Comparison of ENCODE assay signal across 12 cellular contexts in the genomic region with DNA sequence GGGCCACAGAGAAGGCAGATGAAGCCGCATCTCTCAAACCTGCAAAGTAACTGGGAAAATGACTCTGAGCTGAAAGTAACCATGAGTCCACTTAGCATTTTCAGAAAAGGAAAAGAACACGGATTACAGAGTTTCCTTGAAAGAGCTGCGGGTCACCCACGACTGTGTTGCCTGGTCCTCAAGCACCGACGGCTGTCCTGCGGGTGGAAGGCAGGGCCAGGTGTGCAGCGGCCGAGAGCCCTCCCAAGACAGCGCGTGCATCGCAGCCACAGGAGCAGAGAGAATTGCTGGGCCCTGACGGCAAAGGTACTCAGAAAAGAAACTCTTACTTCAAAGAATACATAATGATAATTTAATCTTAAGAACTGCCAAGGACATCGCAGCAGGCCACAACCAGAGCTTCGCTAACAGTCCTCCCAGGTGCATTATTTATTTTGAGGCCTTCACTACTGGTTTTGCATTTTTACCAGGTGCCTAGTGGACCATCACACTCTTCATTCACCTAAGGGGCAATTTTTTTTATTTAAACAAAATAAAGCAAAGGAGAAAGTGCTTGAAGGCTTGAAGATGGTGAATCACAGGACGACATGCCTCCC.
DNase-seq lines count a peak whose midpoint lies in the region; ATAC-seq and TF ChIP-seq lines count a peak whose summit lies in the region.
"Had no signal": no experiment of that assay in that cellular context is flagged by ENCODE, and none has a peak within 500 bp of the region (broad histone marks: within the 10 kb centered on the region; RNA-seq: fewer than 3 reads in every experiment).

No MANE protein-coding gene starts in this region.

- H3K27me3 ChIP-seq in GM23338 (ENCODE audit: insufficient read depth), result no peaks in the 10 kb centered on the region
- no peaks in the 10 kb centered on the region for H3K27me3 ChIP-seq in SU-DHL-6 (ENCODE audit: low read length)
- H3K27me3 ChIP-seq: BE2C had no signal

- no peaks in the 10 kb centered on the region for H3K36me3 ChIP-seq in GM23338 (ENCODE audit: insufficient read depth)
- H3K36me3 ChIP-seq in SU-DHL-6 (ENCODE audit: low read length), result 0 out of 2 replicates have a peak, but pooled peaks cover 7% of the 10 kb centered on the region
- H3K36me3 ChIP-seq: BE2C had no signal

- H4K20me1 ChIP-seq in GM23338 (replicated peaks; ENCODE audit: insufficient read depth) (no peaks in the 10 kb centered on the region), SU-DHL-6 (ENCODE audit: low read depth, low read length) (0 out of 2 replicates have a peak, but pooled peaks cover 3% of the 10 kb centered on the region)

- H3K4me3 Mint-ChIP-seq in GM23338, result no peak overlapping the region
- H3K4me3 Mint-ChIP-seq: CD4-positive, alpha-beta memory T cell had no signal

- H2AFZ ChIP-seq in GM23338 (no peak overlapping the region), SU-DHL-6 (ENCODE audit: low read depth, low read length, severe bottlenecking) (no peak overlapping the region)

- ATAC-seq in GM23338 (no peak), GM19035 (IDR thresholded peaks at IDR 0.05; ENCODE audit: unreplicated experiment) (no peak)

- no peak overlapping the region for H3K4me2 ChIP-seq in GM23338
- H3K4me2 ChIP-seq in SU-DHL-6 (ENCODE audit: low read depth, low read length, poor library complexity, severe bottlenecking), result peak overlapping the region; percentile 9

- H3K36me3 Mint-ChIP-seq in GM23338 (ENCODE audit: low read depth), result peaks cover 9% of the 10 kb centered on the region; the same call in 2 of the 3 replicates

- H3K27ac ChIP-seq in GM23338 (ENCODE audit: low read depth) (0 out of 2 replicates have a peak overlapping the region, but pooled peaks have one; percentile 39), SU-DHL-6 (ENCODE audit: low read depth, low read length) (peak overlapping the region; percentile 44)
- H3K27ac ChIP-seq: C4-2B had no signal

- DNase-seq in GM23338 (ENCODE audit: low spot score), result no peak
- DNase-seq in germinal center (ENCODE audit: low spot score), result peak; percentile 71
- no peak for DNase-seq in T1000 (lab: John Stamatoyannopoulos, UW)
- DNase-seq in NCI-H82 treated with DMSO at 0.1 percent for 48 hours (lab: John Stamatoyannopoulos, UW; ENCODE audit: unreplicated experiment), result no peak
- no peak for DNase-seq in middle frontal gyrus (ENCODE audit: extremely low spot score, low spot score)
- DNase-seq: BE2C; CD4-positive, alpha-beta memory T cell; DMS79; GDM1 had no signal

- H3K79me2 ChIP-seq in GM23338 (replicated peaks; ENCODE audit: insufficient read depth) (no peaks in the 10 kb centered on the region), SU-DHL-6 (ENCODE audit: insufficient read depth, low read length) (no peaks in the 10 kb centered on the region)

- H3K9ac ChIP-seq in SU-DHL-6 (ENCODE audit: low read length), result no peak overlapping the region

- no peaks in the 10 kb centered on the region for H3K9me3 Mint-ChIP-seq in GM23338

- TF ChIP-seq CTCF in GM23338 (conservative IDR thresholded peaks at IDR 0.05; ENCODE audit: low read depth in 2 of 2) (no peak), SU-DHL-6 (IDR thresholded peaks at IDR 0.05; ENCODE audit: insufficient read depth, low read length, poor library complexity, severe bottlenecking) (no peak)

- no peaks in the 10 kb centered on the region for H3F3A ChIP-seq in GM23338 (replicated peaks; ENCODE audit: low read depth)
- H3F3A ChIP-seq in SU-DHL-6 (ENCODE audit: insufficient read depth), result peaks cover 13% of the 10 kb centered on the region; the same call in 1 of the 2 replicates

- H3K9me2 ChIP-seq in GM23338 (ENCODE audit: insufficient read depth) (no peaks in the 10 kb centered on the region), SU-DHL-6 (replicated peaks; ENCODE audit: insufficient read depth, low read length) (no peaks in the 10 kb centered on the region)

- peaks cover under 1% of the 10 kb centered on the region; the same call in 1 of the 3 replicates for H3K4me1 Mint-ChIP-seq in GM23338

- H3K4me1 ChIP-seq in GM23338 (ENCODE audit: insufficient read depth), result no peaks in the 10 kb centered on the region
- H3K4me1 ChIP-seq: BE2C had no signal

- no peaks in the 10 kb centered on the region for H3K9me3 ChIP-seq in SU-DHL-6 (ENCODE audit: insufficient read depth, low read length)
- H3K9me3 ChIP-seq: BE2C had no signal

- no peak overlapping the region for H3K4me3 ChIP-seq in GM23338
- H3K4me3 ChIP-seq in SU-DHL-6 (ENCODE audit: insufficient read depth, low read length, poor library complexity, severe bottlenecking), result no peak overlapping the region

- peaks cover 11% of the 10 kb centered on the region for H3K27me3 Mint-ChIP-seq in GM23338 (ENCODE audit: insufficient read depth, low read depth, poor library complexity)
- H3K27me3 Mint-ChIP-seq: CD4-positive, alpha-beta memory T cell had no signal

- no peak overlapping the region for H3K27ac Mint-ChIP-seq in GM23338

TF ChIP-seq in GM23338, 12 proteins besides CTCF, POLR2A, EP300 and RAD21 (continues in another document):
- TF ChIP-seq STAT1 (IDR thresholded peaks at IDR 0.05; ENCODE audit: unreplicated experiment), result no peak
- TF ChIP-seq, protein P1, sequence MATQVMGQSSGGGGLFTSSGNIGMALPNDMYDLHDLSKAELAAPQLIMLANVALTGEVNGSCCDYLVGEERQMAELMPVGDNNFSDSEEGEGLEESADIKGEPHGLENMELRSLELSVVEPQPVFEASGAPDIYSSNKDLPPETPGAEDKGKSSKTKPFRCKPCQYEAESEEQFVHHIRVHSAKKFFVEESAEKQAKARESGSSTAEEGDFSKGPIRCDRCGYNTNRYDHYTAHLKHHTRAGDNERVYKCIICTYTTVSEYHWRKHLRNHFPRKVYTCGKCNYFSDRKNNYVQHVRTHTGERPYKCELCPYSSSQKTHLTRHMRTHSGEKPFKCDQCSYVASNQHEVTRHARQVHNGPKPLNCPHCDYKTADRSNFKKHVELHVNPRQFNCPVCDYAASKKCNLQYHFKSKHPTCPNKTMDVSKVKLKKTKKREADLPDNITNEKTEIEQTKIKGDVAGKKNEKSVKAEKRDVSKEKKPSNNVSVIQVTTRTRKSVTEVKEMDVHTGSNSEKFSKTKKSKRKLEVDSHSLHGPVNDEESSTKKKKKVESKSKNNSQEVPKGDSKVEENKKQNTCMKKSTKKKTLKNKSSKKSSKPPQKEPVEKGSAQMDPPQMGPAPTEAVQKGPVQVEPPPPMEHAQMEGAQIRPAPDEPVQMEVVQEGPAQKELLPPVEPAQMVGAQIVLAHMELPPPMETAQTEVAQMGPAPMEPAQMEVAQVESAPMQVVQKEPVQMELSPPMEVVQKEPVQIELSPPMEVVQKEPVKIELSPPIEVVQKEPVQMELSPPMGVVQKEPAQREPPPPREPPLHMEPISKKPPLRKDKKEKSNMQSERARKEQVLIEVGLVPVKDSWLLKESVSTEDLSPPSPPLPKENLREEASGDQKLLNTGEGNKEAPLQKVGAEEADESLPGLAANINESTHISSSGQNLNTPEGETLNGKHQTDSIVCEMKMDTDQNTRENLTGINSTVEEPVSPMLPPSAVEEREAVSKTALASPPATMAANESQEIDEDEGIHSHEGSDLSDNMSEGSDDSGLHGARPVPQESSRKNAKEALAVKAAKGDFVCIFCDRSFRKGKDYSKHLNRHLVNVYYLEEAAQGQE (IDR thresholded peaks at IDR 0.05; ENCODE audit: unreplicated experiment), result no peak
- no peak for TF ChIP-seq ZNF331 (CRISPR knock-in tag; IDR thresholded peaks at IDR 0.05; ENCODE audit: low read depth)
- no peak for TF ChIP-seq ZNF114 (CRISPR knock-in tag; IDR thresholded peaks at IDR 0.05)
- no peak for TF ChIP-seq EZH2 (IDR thresholded peaks at IDR 0.05; ENCODE audit: low read depth, unreplicated experiment)
- TF ChIP-seq JUNB (IDR thresholded peaks at IDR 0.05; ENCODE audit: unreplicated experiment), result no peak
- no peak for TF ChIP-seq CREB1 (CRISPR knock-in tag; IDR thresholded peaks at IDR 0.05; ENCODE audit: low read depth)
- no peak for TF ChIP-seq NANOG (IDR thresholded peaks at IDR 0.05; ENCODE audit: borderline replicate concordance)
